ENCODE assay signal across 9 cellular contexts in the genomic region with DNA sequence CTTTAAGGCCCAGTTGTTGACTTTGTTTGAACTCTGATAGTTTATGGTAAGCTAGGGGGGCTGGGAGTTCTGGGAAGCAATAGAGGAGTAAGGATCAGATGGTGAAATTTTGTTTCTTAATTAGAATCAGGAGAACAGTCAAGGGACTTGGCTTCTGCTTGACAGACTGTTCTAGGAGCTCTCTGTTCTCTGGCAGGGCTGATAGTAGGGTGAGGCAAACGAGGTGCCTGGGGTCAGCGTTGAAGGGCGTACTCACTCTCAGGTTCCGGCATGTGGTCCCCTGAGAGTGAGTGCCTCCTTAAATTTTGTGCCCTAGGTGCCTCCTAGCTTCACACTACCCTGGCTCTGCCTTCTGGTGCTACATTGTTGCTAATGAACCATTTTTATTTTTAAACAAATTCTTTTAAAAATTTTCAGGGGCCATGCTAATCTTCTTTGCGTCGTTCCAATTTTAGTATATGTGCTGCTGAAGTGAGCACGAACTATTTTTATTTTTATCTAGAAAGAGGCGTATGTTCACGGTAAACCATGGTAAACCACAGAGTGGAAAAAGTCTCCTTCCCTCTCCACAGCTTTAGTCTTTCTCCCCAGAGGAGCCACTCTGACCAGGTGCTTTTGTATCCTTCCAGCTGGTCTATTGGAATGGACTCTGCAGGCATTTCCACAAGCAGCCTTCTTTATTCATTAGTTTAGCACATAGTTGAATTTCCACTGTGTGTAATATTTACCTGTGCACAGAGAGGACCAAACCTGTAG. TPM values are rescaled to one million over a fixed set of nuclear protein-coding genes. Genes with fewer than 3 reads are reported as not detected.
A peak's percentile ranks its signal among the peaks of the same experiment; 100 is the strongest.
DNase-seq lines count a peak whose midpoint lies in the region; ATAC-seq, FAIRE-seq and TF ChIP-seq lines count a peak whose summit lies in the region.
"Had no signal": no experiment of that assay in that cellular context is flagged by ENCODE, and none has a peak within 500 bp of the region (broad histone marks: within the 10 kb centered on the region; RNA-seq: fewer than 3 reads in every experiment).

No MANE protein-coding gene starts in this region.

- H3K27ac Mint-ChIP-seq in CD14-positive monocyte (peak overlapping the region; percentile 86 to 99 (median 95)), T-helper 17 cell (peak overlapping the region; percentile 93)

- TF ChIP-seq CTCF in CD14-positive monocyte (IDR thresholded peaks at IDR 0.05): no peak

- H3K4me3 Mint-ChIP-seq in CD14-positive monocyte (peak overlapping the region; percentile 70 to 89), T-helper 17 cell (peak overlapping the region; percentile 92)

- ATAC-seq in GM19463 (IDR thresholded peaks at IDR 0.05; ENCODE audit: unreplicated experiment) (peak; percentile 49), T-helper 17 cell (no peak)

- no peaks in the 10 kb centered on the region for H3K27me3 Mint-ChIP-seq in CD14-positive monocyte (ENCODE audit: low read depth in 3 of 3)
- no peaks in the 10 kb centered on the region for H3K27me3 Mint-ChIP-seq in T-helper 17 cell

- H3K27me3 ChIP-seq in layer of hippocampus (ENCODE audit: control insufficient read depth, insufficient read depth, low read length): no peaks in the 10 kb centered on the region

- peaks cover 0 to 2% (median 0%) of the 10 kb centered on the region in 7 donors for H3K9me3 Mint-ChIP-seq in CD14-positive monocyte

- peaks cover 69% of the 10 kb centered on the region for H3K4me1 Mint-ChIP-seq in CD14-positive monocyte
- peaks cover 74% of the 10 kb centered on the region for H3K4me1 Mint-ChIP-seq in T-helper 17 cell

- intact Hi-C loops in CD14-positive monocyte (cut with micrococcal nuclease): no loop called here

- FAIRE-seq in RCC 7860 (lab: Jason Lieb, UNC): no peak

- no peaks in the 10 kb centered on the region for H3K9me3 ChIP-seq in T-helper 17 cell (ENCODE audit: control insufficient read depth, low read length, poor library complexity, severe bottlenecking)

- DNase-seq in CD14-positive monocyte (ENCODE audit: low spot score) (no peak), T-helper 17 cell (no peak), A172 (ENCODE audit: low spot score) (no peak), RCC 7860 (ENCODE audit: low spot score) (no peak), NCI-H748 (lab: John Stamatoyannopoulos, UW; ENCODE audit: unreplicated experiment) (no peak)
- DNase-seq in stimulated activated CD4-positive, alpha-beta T cell treated with anti-CD3 and anti-CD28 coated beads, Interleukin-2, amount 100 ng/mL, for 48 hours: no peak
- DNase-seq: activated CD4-positive, alpha-beta T cell treated with anti-CD3 and anti-CD28 coated beads for 4 hours had no signal

- H3K36me3 Mint-ChIP-seq in CD14-positive monocyte (peaks cover 43 to 55% of the 10 kb centered on the region in 2 donors), T-helper 17 cell (ENCODE audit: low read depth) (peaks cover 14% of the 10 kb centered on the region)

- peak overlapping the region; percentile 31 for H3K27ac ChIP-seq in layer of hippocampus (ENCODE audit: low read depth, low read length)

RNA-seq across cellular contexts. Expression of gene SLC7A6, which starts 19.7 kb away (rescaled TPM):
- polyA plus RNA-seq in CD14-positive monocyte: 1 to 10 TPM; 4.3 to 5.5 TPM
- total RNA-seq in T-helper 17 cell: 100 to 1,000 TPM; 148 to 171 TPM
- total RNA-seq in A172 (2014; rRNA removed; shearing (Covaris generic)): 8.0 and 16.4 TPM in 2 replicates

RNA-seq across cellular contexts. Expression of gene SLC7A6OS, which starts 26.7 kb away (rescaled TPM):
- 10 to 100 TPM in 1 of 2 donors, 1 to 10 TPM in 1; 9.7 to 10.5 TPM for polyA plus RNA-seq in CD14-positive monocyte
- total RNA-seq in T-helper 17 cell: 10 to 100 TPM; 35.3 to 36.0 TPM
- total RNA-seq in A172 (2014; rRNA removed; shearing (Covaris generic)): 19.0 and 23.9 TPM in 2 replicates

RNA-seq across cellular contexts. Expression of gene PRMT7, which starts 26.8 kb away (rescaled TPM):
- 10 to 100 TPM; 15.0 to 15.2 TPM for polyA plus RNA-seq in CD14-positive monocyte
- 10 to 100 TPM; 55.2 to 59.4 TPM for total RNA-seq in T-helper 17 cell
- 40.2 and 44.6 TPM in 2 replicates for total RNA-seq in A172 (2014; rRNA removed; shearing (Covaris generic))

RNA-seq across cellular contexts. Expression of gene PLA2G15, which starts 38.8 kb away (rescaled TPM):
- polyA plus RNA-seq in CD14-positive monocyte: 10 to 100 TPM; 27.8 to 29.5 TPM
- total RNA-seq in T-helper 17 cell: 1 to 10 TPM; 6.6 to 7.4 TPM
- 27.7 and 35.1 TPM in 2 replicates for total RNA-seq in A172 (2014; rRNA removed; shearing (Covaris generic))

RNA-seq across cellular contexts. Expression of gene ESRP2, which starts 48.1 kb away (rescaled TPM):
- polyA plus RNA-seq in CD14-positive monocyte: not detected
- total RNA-seq in T-helper 17 cell: under 1 TPM; 0.10 to 0.16 TPM
- total RNA-seq in A172 (2014; rRNA removed; shearing (Covaris generic)): 0.45 TPM in 1 of 2 replicates, not detected in the other
